Comparison of ENCODE assay signal across 12 cellular contexts in genomic region chr2:42385225-42385624, GRCh38. TPM values are rescaled to one million over a fixed set of nuclear protein-coding genes. Genes with fewer than 3 reads are reported as not detected.
DNase-seq lines count a peak whose midpoint lies in the region; ATAC-seq, FAIRE-seq and TF ChIP-seq lines count a peak whose summit lies in the region.
"Had no signal": no experiment of that assay in that cellular context is flagged by ENCODE, and none has a peak within 500 bp of the region (broad histone marks: within the 10 kb centered on the region; RNA-seq: fewer than 3 reads in every experiment).

No MANE protein-coding gene starts in this region.

- H3K4me3 ChIP-seq in HepG2 (replicated peaks in 1 of 3; ENCODE audit: insufficient read depth in 1 of 3, low read depth in 2 of 3, low read length in 3 of 3) = peak overlapping the region in 1 of 3 experiments; percentile 21; a peak in 1 of 6 replicates
- H3K4me3 ChIP-seq: esophagus squamous epithelium had no signal

- H3K4me3 Mint-ChIP-seq in Calu3 (ENCODE audit: low read depth, unreplicated experiment) = no peak overlapping the region
- H3K4me3 Mint-ChIP-seq in activated CD4-positive, alpha-beta memory T cell treated with anti-CD3 and anti-CD28 coated beads for 36 hours = no peak overlapping the region
- H3K4me3 Mint-ChIP-seq: activated naive CD8-positive, alpha-beta T cell had no signal

- peaks cover 13% of the 10 kb centered on the region for H3K27me3 Mint-ChIP-seq in Calu3 (ENCODE audit: unreplicated experiment)
- H3K27me3 Mint-ChIP-seq in activated CD4-positive, alpha-beta memory T cell treated with anti-CD3 and anti-CD28 coated beads for 36 hours = no peaks in the 10 kb centered on the region
- H3K27me3 Mint-ChIP-seq: activated naive CD8-positive, alpha-beta T cell had no signal

- in situ Hi-C loops in HepG2 (cut with HindIII; ENCODE audit: extremely low pct_ligation_motif_present, low pct_unique_long_range_greater_than_20kb) = loop anchor here (10.0 kb wide), 1 partner anchor 280 kb away; no protein-coding TSS in a partner anchor

- CTCF ChIA-PET in Calu3 (lab: Charles Lee) = interaction anchor here (0.5 to 1.5 kb wide), 4 partner anchors 278 to 1333 kb away, joined by 4 to 7 read pairs (median 5); no protein-coding TSS in a partner anchor
- CTCF ChIA-PET in HepG2 (lab: Yijun Ruan, JAX; ENCODE audit: low intra/inter-chr PET ratio, low total read pairs) = interaction anchor here (1.9 kb wide), 1 partner anchor 278 kb away, joined by 4 read pairs; no protein-coding TSS in a partner anchor
- CTCF ChIA-PET in activated CD4-positive, alpha-beta memory T cell treated with anti-CD3 and anti-CD28 coated beads for 36 hours (lab: Charles Lee) = interaction anchor here (0.6 to 1.7 kb wide), 6 partner anchors 9 to 295 kb away, joined by 3 to 5 read pairs (median 4); no protein-coding TSS in a partner anchor

- no peak overlapping the region for H2AFZ ChIP-seq in HepG2 (ENCODE audit: low read length)

- peaks cover 8% of the 10 kb centered on the region for H3K4me1 Mint-ChIP-seq in Calu3 (ENCODE audit: low read depth, unreplicated experiment)
- no peaks in the 10 kb centered on the region for H3K4me1 Mint-ChIP-seq in activated CD4-positive, alpha-beta memory T cell treated with anti-CD3 and anti-CD28 coated beads for 36 hours (ENCODE audit: low read depth)

- no peaks in the 10 kb centered on the region for H4K20me1 ChIP-seq in HepG2 (ENCODE audit: insufficient read depth, low read length)

- no peak for TF ChIP-seq EP300 in HepG2 (IDR thresholded peaks at IDR 0.05; ENCODE audit: low read depth in 2 of 2, low read length in 2 of 2)
- TF ChIP-seq EP300 in HepG2 (CRISPR knock-in tag; IDR thresholded peaks at IDR 0.05; ENCODE audit: borderline replicate concordance) = no peak

- H3K9me3 Mint-ChIP-seq in Calu3 (ENCODE audit: low read depth, unreplicated experiment) = no peaks in the 10 kb centered on the region
- H3K9me3 Mint-ChIP-seq in activated CD4-positive, alpha-beta memory T cell treated with anti-CD3 and anti-CD28 coated beads for 36 hours = no peaks in the 10 kb centered on the region

- TF ChIP-seq POLR2A in HepG2 (IDR thresholded peaks at IDR 0.05; ENCODE audit: insufficient read depth in 1 of 2, low read depth in 2 of 2, low read length in 2 of 2) (no peak), H54 (IDR thresholded peaks at IDR 0.05; ENCODE audit: low read depth, low read length) (no peak)

- H3K9ac ChIP-seq in HepG2 (ENCODE audit: insufficient read depth, low read depth, low read length) = no peak overlapping the region

- DNase-seq in Calu3 (peak; percentile 32), HuH-7.5 (ENCODE audit: low spot score) (peak; percentile 28), astrocyte of the hippocampus (ENCODE audit: low read depth, low spot score) (peak; percentile 16), HepG2 (ENCODE audit: low spot score) (peak; percentile 58), H54 (ENCODE audit: insufficient read length, low spot score) (no peak)
- no peak for DNase-seq in activated CD4-positive, CD25-positive, alpha-beta regulatory T cell (lab: John Stamatoyannopoulos, UW)
- DNase-seq in activated CD4-positive, alpha-beta memory T cell treated with anti-CD3 and anti-CD28 coated beads for 36 hours = no peak
- DNase-seq: esophagus squamous epithelium, T1000 had no signal

- peak; percentile 56 for TF ChIP-seq RAD21 in HepG2 (CRISPR knock-in tag; IDR thresholded peaks at IDR 0.05)

- no peaks in the 10 kb centered on the region for H3K79me2 ChIP-seq in HepG2 (ENCODE audit: insufficient read depth, low read length)

- H3K27ac Mint-ChIP-seq in Calu3 (ENCODE audit: unreplicated experiment) = no peak overlapping the region
- no peak overlapping the region for H3K27ac Mint-ChIP-seq in activated CD4-positive, alpha-beta memory T cell treated with anti-CD3 and anti-CD28 coated beads for 36 hours
- H3K27ac Mint-ChIP-seq: activated naive CD8-positive, alpha-beta T cell had no signal

- peak overlapping the region; percentile 56 for H3K4me2 ChIP-seq in HepG2 (ENCODE audit: low read depth, low read length)

- WGBS in HepG2 (ENCODE audit: low lambda C conversion rate) = 20% methylated on average over 7 of the region's 7 CpGs

- no peak for TF ChIP-seq CTCF in Calu3 (IDR thresholded peaks at IDR 0.05; ENCODE audit: unreplicated experiment)
- peak; percentile 95 for TF ChIP-seq CTCF in HepG2 (CRISPR knock-in tag; IDR thresholded peaks at IDR 0.05)

- BruUV-seq in Calu3 (replicated peaks; lab: Mats Ljungman, UMichigan) (no TSS peak), HepG2 (replicated peaks; lab: Mats Ljungman, UMichigan) (no TSS peak)

- H3K27me3 ChIP-seq in HepG2 (ENCODE audit: control insufficient read depth in 1 of 2, insufficient read depth in 2 of 2, low read length in 2 of 2) = no peaks in the 10 kb centered on the region
- H3K27me3 ChIP-seq: esophagus squamous epithelium had no signal

- H3K4me1 ChIP-seq in HepG2 (ENCODE audit: insufficient read depth, low read length) = peaks cover 16% of the 10 kb centered on the region
- H3K4me1 ChIP-seq: esophagus squamous epithelium had no signal

- ATAC-seq in HepG2 (peak; percentile 99), GM21528 (IDR thresholded peaks at IDR 0.05; ENCODE audit: low FRiP score, unreplicated experiment) (no peak)

- H3K36me3 Mint-ChIP-seq in Calu3 (ENCODE audit: insufficient read depth, unreplicated experiment) = peaks cover 5% of the 10 kb centered on the region
- no peaks in the 10 kb centered on the region for H3K36me3 Mint-ChIP-seq in activated CD4-positive, alpha-beta memory T cell treated with anti-CD3 and anti-CD28 coated beads for 36 hours
- H3K36me3 Mint-ChIP-seq: activated naive CD8-positive, alpha-beta T cell had no signal

- H3K36me3 ChIP-seq in HepG2 (replicated peaks in 1 of 2; ENCODE audit: control insufficient read depth in 1 of 2, insufficient read depth in 2 of 2, low read length in 2 of 2) = no peaks in the 10 kb centered on the region
- H3K36me3 ChIP-seq: esophagus squamous epithelium had no signal

- FAIRE-seq in HepG2 (lab: Jason Lieb, UNC) (peak; percentile 98), H54 (lab: Jason Lieb, UNC) (no peak)

- H3K27ac ChIP-seq in HepG2 (ENCODE audit: extremely low read length, insufficient read depth, low read length) = no peak overlapping the region
- H3K27ac ChIP-seq: esophagus squamous epithelium, HL-60 had no signal

- POLR2A ChIA-PET in HepG2 (lab: Yijun Ruan, JAX) = interaction anchor here (0.8 kb wide), 1 partner anchor 408 kb away, joined by 3 read pairs; the partner anchor contains the start of gene HAAO
- POLR2A ChIA-PET in activated CD4-positive, alpha-beta memory T cell treated with anti-CD3 and anti-CD28 coated beads for 36 hours (lab: Charles Lee) = no interaction called here

- intact Hi-C loops in Calu3 (cut with micrococcal nuclease; ENCODE audit: unreplicated experiment) (no loop called here), HepG2 (cut with micrococcal nuclease; ENCODE audit: unreplicated experiment) (loop anchor here (1.0 kb wide), 1 partner anchor 278 kb away; no protein-coding TSS in a partner anchor)
- intact Hi-C loops in activated CD4-positive, alpha-beta memory T cell treated with anti-CD3 and anti-CD28 coated beads for 36 hours (cut with micrococcal nuclease) = no loop called here

- no peaks in the 10 kb centered on the region for H3K9me3 ChIP-seq in HepG2 (ENCODE audit: low read length)
- H3K9me3 ChIP-seq: esophagus squamous epithelium had no signal

TF ChIP-seq in HepG2, 621 proteins besides CTCF, POLR2A, EP300 and RAD21 (continues in another document):
- TF ChIP-seq PCBP2 (optimal IDR thresholded peaks at IDR 0.05; ENCODE audit: low read depth, low read length, poor library complexity, severe bottlenecking) (no peak), STAT5B (CRISPR knock-in tag; IDR thresholded peaks at IDR 0.05) (no peak), ZNF563 (CRISPR knock-in tag; IDR thresholded peaks at IDR 0.05) (peak; percentile 31; the same call in 1 of the 2 replicates), ETS1 (CRISPR knock-in tag; IDR thresholded peaks at IDR 0.05) (no peak), HDAC1 (CRISPR knock-in tag; IDR thresholded peaks at IDR 0.05) (no peak), TARDBP (CRISPR knock-in tag; IDR thresholded peaks at IDR 0.05) (no peak), GLI4 (CRISPR knock-in tag; IDR thresholded peaks at IDR 0.05; ENCODE audit: borderline replicate concordance) (no peak)

RNA-seq across cellular contexts. Expression of gene COX7A2L, which starts 24.2 kb away (rescaled TPM):
- total RNA-seq in Calu3 (2022) = 97.5 and 98.0 TPM in 2 replicates
- total RNA-seq in HepG2 (2016; rRNA removed; fragmentation: Illumina TruSeq; extraction: Trizol) = 201 and 272 TPM in 2 replicates
- 111 and 117 TPM in 2 replicates for total RNA-seq in HepG2 (2016; cell fraction: cytosol; rRNA removed; fragmentation: Illumina TruSeq; extraction: Trizol; ENCODE audit: low read depth)
- 197 and 297 TPM in 2 replicates for total RNA-seq in HepG2 (2016; cell fraction: insoluble cytoplasmic fraction; rRNA removed; fragmentation: Illumina TruSeq; extraction: Trizol)
- total RNA-seq in HepG2 (2016; cell fraction: membrane; rRNA removed; fragmentation: Illumina TruSeq; extraction: Trizol) = 232 and 238 TPM in 2 replicates
- 71.7 and 82.5 TPM in 2 replicates for total RNA-seq in HepG2 (2016; cell fraction: nucleus; rRNA removed; fragmentation: Illumina TruSeq; extraction: Trizol)
- 122 and 155 TPM in 2 replicates for polyA plus RNA-seq in HepG2 (2011; rRNA removed)
- polyA plus RNA-seq in HepG2 (2011; cell fraction: cytosol; rRNA removed) = 137 and 167 TPM in 2 replicates
- 30.5 and 38.2 TPM in 2 replicates for polyA plus RNA-seq in HepG2 (2011; cell fraction: nucleus; rRNA removed)
- 187 and 191 TPM in 2 replicates for polyA plus RNA-seq in HepG2 (2012)
- 119 TPM in 2 replicates for polyA plus RNA-seq in HepG2 (2016; cell fraction: cytosol; fragmentation: Illumina TruSeq; extraction: Trizol; ENCODE audit: low read depth)
- 279 and 314 TPM in 2 replicates for polyA plus RNA-seq in HepG2 (2016; cell fraction: insoluble cytoplasmic fraction; fragmentation: Illumina TruSeq; extraction: Trizol; ENCODE audit: low read depth)
- 211 and 215 TPM in 2 replicates for polyA plus RNA-seq in HepG2 (2016; cell fraction: membrane; fragmentation: Illumina TruSeq; extraction: Trizol; ENCODE audit: low read depth)
- 118 and 123 TPM in 2 replicates for polyA plus RNA-seq in HepG2 (2016; cell fraction: nucleus; fragmentation: Illumina TruSeq; extraction: Trizol; ENCODE audit: insufficient read depth, low read depth)
- 66.1 and 73.1 TPM in 2 replicates for polyA minus RNA-seq in HepG2 (2011; rRNA and poly(A)+ RNA removed; ENCODE audit: low replicate concordance)
- polyA minus RNA-seq in HepG2 (2011; cell fraction: cytosol; rRNA and poly(A)+ RNA removed) = 41.1 and 44.7 TPM in 2 replicates
- 22.7 and 28.1 TPM in 2 replicates for polyA minus RNA-seq in HepG2 (2011; cell fraction: nucleus; rRNA and poly(A)+ RNA removed)
- total RNA-seq in activated CD4-positive, alpha-beta memory T cell treated with anti-CD3 and anti-CD28 coated beads for 36 hours = 100 to 1,000 TPM; 102 to 107 TPM

Comparison
In these comparisons a context has a peak if more than half of its experiments do, and no peak if none do; other contexts are left out.
1. DNase-seq: peak in Calu3 (single experiment), HuH-7.5 (single experiment), astrocyte of the hippocampus (single experiment) and HepG2 (single experiment); none in H54 (single experiment), activated CD4-positive, CD25-positive, alpha-beta regulatory T cell (0 of 4) and activated CD4-positive, alpha-beta memory T cell treated with anti-CD3 and anti-CD28 coated beads for 36 hours (single experiment).